15 cellular contexts compared by ENCODE assay signal in the genomic region with DNA sequence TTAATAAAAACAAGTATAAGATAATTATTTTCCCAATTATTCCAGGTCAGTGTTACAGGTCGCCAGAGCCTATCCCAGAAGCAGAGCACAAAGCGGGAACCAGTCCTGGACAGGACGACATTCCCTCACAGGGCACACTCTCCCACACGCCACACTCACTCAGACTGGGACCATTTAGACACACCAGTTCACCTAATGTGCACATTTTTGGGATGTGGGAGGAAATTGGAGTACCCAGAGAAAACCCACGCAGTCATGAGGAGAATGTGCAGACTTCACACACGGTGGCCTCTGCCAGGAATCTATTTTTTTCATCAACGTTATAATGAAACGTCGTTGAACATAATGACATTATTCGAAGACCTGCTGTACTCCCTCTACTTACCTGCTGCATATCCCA.
"Had no signal": no experiment of that assay in that cellular context is flagged by ENCODE, and none has a peak within 500 bp of the region (broad histone marks: within the 10 kb centered on the region; RNA-seq: fewer than 3 reads in every experiment).

No MANE protein-coding gene starts in this region.

- H3K27ac ChIP-seq: body of pancreas, psoas muscle, sigmoid colon had no signal

- ATAC-seq: activated T-helper 17 cell treated with anti-CD3 and anti-CD28 coated beads, Interleukin-2, amount 50 U/mL, for 72 hours; body of pancreas; effector memory CD8-positive, alpha-beta T cell; left cardiac atrium; natural killer cell treated with Interleukin-12 subunit alpha and Interleukin-12 subunit beta and Interleukin-15 and Interleukin-18, amount 100 ng/mL, for 72 hours; psoas muscle had no signal

- H3K4me1 ChIP-seq: body of pancreas, psoas muscle had no signal

- H3K27me3 ChIP-seq: body of pancreas had no signal

- H3K4me3 ChIP-seq: body of pancreas, lung, psoas muscle, sigmoid colon had no signal

- H3K9me3 ChIP-seq: body of pancreas, psoas muscle, sigmoid colon had no signal

- DNase-seq: activated CD4-positive, alpha-beta T cell treated with anti-CD3 and anti-CD28 coated beads, Interleukin-2, amount 10 ng/mL, durations not matched to agents 7 days and 5 days; activated T-cell treated with anti-CD3 and anti-CD28 coated beads for 4 hours; body of pancreas; effector memory CD8-positive, alpha-beta T cell; erythroblast; hypothalamus; immature natural killer cell; left cardiac atrium; nucleus accumbens; psoas muscle; sigmoid colon; stimulated activated CD4-positive, alpha-beta T cell treated with anti-CD3 and anti-CD28 coated beads, Interleukin-4, amount 100 ng/mL, for 24 hours had no signal

- H3K36me3 ChIP-seq: sigmoid colon had no signal
